In the genomic region with DNA sequence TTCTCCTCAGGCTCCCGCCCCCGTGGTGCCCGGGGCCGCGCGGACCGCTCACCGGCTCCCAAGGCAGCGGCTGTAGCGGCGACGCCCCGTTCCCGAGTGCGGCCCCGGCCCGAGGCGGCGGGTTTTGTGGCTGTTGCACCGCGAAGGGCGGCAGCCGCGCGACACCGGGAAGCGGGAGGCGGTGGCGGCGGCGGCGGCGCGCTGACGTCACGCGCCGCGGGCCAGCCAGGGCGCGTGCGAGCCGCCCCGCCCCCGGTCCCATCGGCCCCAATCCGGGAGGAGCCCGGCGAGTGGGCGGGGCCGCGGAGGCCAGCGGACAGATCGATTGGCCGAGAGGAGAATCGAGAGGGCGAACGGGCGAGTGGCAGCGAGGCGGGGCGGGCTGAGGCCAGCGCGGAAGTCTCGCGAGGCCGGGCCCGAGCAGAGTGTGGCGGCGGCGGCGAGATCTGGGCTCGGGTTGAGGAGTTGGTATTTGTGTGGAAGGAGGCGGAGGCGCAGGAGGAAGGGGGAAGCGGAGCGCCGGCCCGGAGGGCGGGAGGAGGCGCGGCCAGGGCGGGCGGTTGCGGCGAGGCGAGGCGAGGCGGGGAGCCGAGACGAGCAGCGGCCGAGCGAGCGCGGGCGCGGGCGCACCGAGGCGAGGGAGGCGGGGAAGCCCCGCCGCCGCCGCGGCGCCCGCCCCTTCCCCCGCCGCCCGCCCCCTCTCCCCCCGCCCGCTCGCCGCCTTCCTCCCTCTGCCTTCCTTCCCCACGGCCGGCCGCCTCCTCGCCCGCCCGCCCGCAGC, we compare ENCODE assay signal across 8 cellular contexts. TPM values are rescaled to one million over a fixed set of nuclear protein-coding genes. Genes with fewer than 3 reads are reported as not detected.
DNase-seq lines count a peak whose midpoint lies in the region; ATAC-seq, FAIRE-seq and TF ChIP-seq lines count a peak whose summit lies in the region.

A gene (plus strand): TSS at position 726 of the 781 bp plus-strand sequence. CDS start 101 bp downstream, outside the sequence.

- DNase-seq in GM18507 (ENCODE audit: extremely low spot score, insufficient read length, low read depth) (peak; percentile 94), NCI-H1930 (lab: John Stamatoyannopoulos, UW) (peak; percentile 96 to 97), anterior cingulate cortex (lab: John Stamatoyannopoulos, UW) (peak; percentile 65 to 99 (median 96)), right atrium auricular region (ENCODE audit: low spot score) (peak; percentile 99), putamen (ENCODE audit: low spot score) (peak; percentile 97), uterus (peak; percentile 98 to 99)

- intact Hi-C loops in T-helper 2 cell treated with Interferon-gamma antibody and Interleukin-4, amounts not matched to agents 100 ng/mL and 5 ng/mL, for 36 hours (cut with micrococcal nuclease): loop anchor here (1.0 to 10.0 kb wide), 8 partner anchors 16 to 754 kb away; a partner anchor contains a TSS
- intact Hi-C loops in uterus (cut with DNase I; ENCODE audit: low total_unique reads): no loop called here

- peak within 1 kb of the TSS; percentile 91 to 99 for H3K4me3 ChIP-seq in right atrium auricular region
- H3K4me3 ChIP-seq in uterus: peak within 1 kb of the TSS; percentile 83 to 99

- H3K36me3 ChIP-seq in right atrium auricular region (no peaks in the 10 kb centered on the region), uterus (no peaks in the 10 kb centered on the region)

- peak; percentile 93 for FAIRE-seq in GM18507 (lab: Jason Lieb, UNC)

- H3K27me3 ChIP-seq in right atrium auricular region (no peaks in the 10 kb centered on the region), uterus (no peaks in the 10 kb centered on the region)

- TF ChIP-seq POLR2A in uterus (IDR thresholded peaks at IDR 0.05): peak; percentile 75 to 91

- ATAC-seq in HG02973 (IDR thresholded peaks at IDR 0.05; ENCODE audit: unreplicated experiment): peak; percentile 71

- H3K4me1 ChIP-seq in right atrium auricular region (peaks cover 0 to 45% of the 10 kb centered on the region in 2 donors), uterus (peaks cover 5% of the 10 kb centered on the region in 2 donors)

- peak within 1 kb of the TSS; percentile 96 to 98 for H3K27ac ChIP-seq in right atrium auricular region
- peak within 1 kb of the TSS; percentile 95 to 100 for H3K27ac ChIP-seq in uterus

- no peak for TF ChIP-seq CTCF in right atrium auricular region (IDR thresholded peaks at IDR 0.05)
- peak in 2 of 4 experiments; percentile 6 to 12 for TF ChIP-seq CTCF in uterus (IDR thresholded peaks at IDR 0.05)

- H3K9me3 ChIP-seq in right atrium auricular region (no peaks in the 10 kb centered on the region), uterus (no peaks in the 10 kb centered on the region)

RNA-seq across cellular contexts. Expression of the gene that starts here (rescaled TPM):
- 97.6 and 101 TPM in 2 replicates for total RNA-seq in T-helper 2 cell treated with Interferon-gamma antibody and Interleukin-4, amounts not matched to agents 100 ng/mL and 5 ng/mL, for 36 hours
- total RNA-seq in right atrium auricular region: 10 to 100 TPM; 31.3 to 36.3 TPM
- 10 to 100 TPM; 40.2 to 61.7 (median 53.2) TPM for total RNA-seq in uterus

Comparison
In these comparisons a context has a peak if more than half of its experiments do, and no peak if none do; other contexts are left out.
1. Peak in every context shown above with its lines: DNase-seq, ATAC-seq, H3K4me3 ChIP-seq and H3K27ac ChIP-seq.